11 cellular contexts compared by ENCODE assay signal in the genomic region with DNA sequence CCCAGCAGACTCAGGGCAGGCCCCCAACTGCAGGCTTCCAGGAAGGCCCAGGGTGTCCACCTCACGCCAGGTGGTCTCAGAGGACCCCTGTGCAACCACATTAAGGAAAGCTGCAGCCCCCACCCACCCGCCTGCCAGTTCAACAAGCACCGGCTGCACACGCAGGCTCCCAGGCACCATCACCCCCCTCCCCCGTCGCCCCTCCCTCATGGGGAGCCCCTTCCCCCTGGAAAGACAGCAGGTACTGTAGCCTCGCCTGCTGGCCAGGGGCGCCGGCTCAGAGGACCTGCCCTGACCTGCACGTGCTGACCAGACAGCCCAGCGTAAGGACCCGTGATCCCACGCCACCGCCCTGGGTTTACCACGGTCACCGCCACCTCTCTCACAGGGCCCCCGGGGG. TPM values are rescaled to one million over a fixed set of nuclear protein-coding genes. Genes with fewer than 3 reads are reported as not detected.
A peak's percentile ranks its signal among the peaks of the same experiment; 100 is the strongest.
DNase-seq lines count a peak whose midpoint lies in the region; ATAC-seq and TF ChIP-seq lines count a peak whose summit lies in the region.
"Not testable (repeated sequence)": the region's sequence is repeated elsewhere in the genome, so short reads cannot be mapped to it uniquely, and the experiment has no call there.
"Had no signal": no experiment of that assay in that cellular context is flagged by ENCODE, and none has a peak within 500 bp of the region (broad histone marks: within the 10 kb centered on the region; RNA-seq: fewer than 3 reads in every experiment).

No MANE protein-coding gene starts in this region.

- not testable (repeated sequence) for H3K36me3 ChIP-seq in BLaER1; RWPE2 (ENCODE audit: low read depth); left ventricle myocardium inferior; ovary; thoracic aorta

- H3K36me3 Mint-ChIP-seq in activated naive CD8-positive, alpha-beta T cell treated with anti-CD3 and anti-CD28 coated beads, Interleukin-2, amount 10 ng/mL, durations not matched to agents 7 days and 5 days, result not testable (repeated sequence)

- H3K4me1 ChIP-seq in BLaER1 (peaks cover 56% of the 10 kb centered on the region), left ventricle myocardium inferior (peaks cover 33% of the 10 kb centered on the region), ovary (ENCODE audit: insufficient read depth) (peaks cover 12% of the 10 kb centered on the region)
- H3K4me1 ChIP-seq in RWPE2 (ENCODE audit: insufficient read depth, poor library complexity, severe bottlenecking); thoracic aorta (ENCODE audit: control insufficient read depth in 1 of 2, low read depth in 2 of 2): not testable (repeated sequence)

- not testable (repeated sequence) for TF ChIP-seq CTCF in RWPE2 (IDR thresholded peaks at IDR 0.05; ENCODE audit: poor library complexity, severe bottlenecking); left ventricle myocardium inferior (IDR thresholded peaks at IDR 0.05; ENCODE audit: borderline replicate concordance); ovary (IDR thresholded peaks at IDR 0.05); thoracic aorta (IDR thresholded peaks at IDR 0.05)

- not testable (repeated sequence) for TF ChIP-seq POLR2A in ovary (IDR thresholded peaks at IDR 0.05)

- not testable (repeated sequence) for TF ChIP-seq EP300 in ovary (IDR thresholded peaks at IDR 0.05)

- H4K20me1 ChIP-seq in BLaER1, result peaks cover 16% of the 10 kb centered on the region; the same call in 1 of the 2 replicates

- DNase-seq in RWPE2 (ENCODE audit: low spot score), result peak; percentile 89
- peak; percentile 30 for DNase-seq in activated CD8-positive, alpha-beta memory T cell treated with anti-CD3 and anti-CD28 coated beads, Interleukin-2, amount 50 U/mL, for 4 hours
- peak; percentile 48 for DNase-seq in activated naive CD8-positive, alpha-beta T cell treated with anti-CD3 and anti-CD28 coated beads, Interleukin-2, amount 10 ng/mL, durations not matched to agents 7 days and 5 days
- DNase-seq in left ventricle myocardium inferior; thoracic aorta (ENCODE audit: low spot score): not testable (repeated sequence)
- peak in 3 of 5 donors; percentile 48 to 67 (median 65) for DNase-seq in ovary

- peak; percentile 7 for ATAC-seq in GM19397 (IDR thresholded peaks at IDR 0.05; ENCODE audit: unreplicated experiment)
- ATAC-seq in RWPE2 (ENCODE audit: low read depth); activated naive CD8-positive, alpha-beta T cell treated with anti-CD3 and anti-CD28 coated beads, Interleukin-2, amount 10 ng/mL, durations not matched to agents 7 days and 5 days (ENCODE audit: low read depth); thoracic aorta (ENCODE audit: insufficient number of reproducible peaks, low FRiP score, low read depth): not testable (repeated sequence)

- not testable (repeated sequence) for H3K9me3 Mint-ChIP-seq in activated naive CD8-positive, alpha-beta T cell treated with anti-CD3 and anti-CD28 coated beads, Interleukin-2, amount 10 ng/mL, durations not matched to agents 7 days and 5 days

- intact Hi-C loops in left ventricle myocardium inferior (cut with micrococcal nuclease), result not testable (repeated sequence)
- intact Hi-C loops in ovary (cut with DNase I), result loop anchor here in 1 of 4 donors (10.0 kb wide), 1 partner anchor 106 kb away; a partner anchor contains a TSS

- 36 to 100% (median 69%) methylated on average over 2 to 16 of the region's 17 CpGs for WGBS in ovary, 3 donors

- not testable (repeated sequence) for H3K27me3 ChIP-seq in BLaER1; RWPE2 (ENCODE audit: insufficient read depth, poor library complexity, severe bottlenecking); left ventricle myocardium inferior (ENCODE audit: low read depth); ovary; thoracic aorta (replicated peaks; ENCODE audit: insufficient read depth)

- H3K4me3 ChIP-seq in BLaER1 (0 out of 2 replicates have a peak overlapping the region, but pooled peaks have one; percentile 3), left ventricle myocardium inferior (peak overlapping the region; percentile 74), thoracic aorta (peak overlapping the region; percentile 38)
- H3K4me3 ChIP-seq in RWPE2 (ENCODE audit: severe bottlenecking); ovary: not testable (repeated sequence)

- peak overlapping the region; percentile 79 for H3K27ac Mint-ChIP-seq in activated naive CD8-positive, alpha-beta T cell treated with anti-CD3 and anti-CD28 coated beads, Interleukin-2, amount 10 ng/mL, durations not matched to agents 7 days and 5 days

- not testable (repeated sequence) for H3K9ac ChIP-seq in BLaER1

- not testable (repeated sequence) for H3K9me3 ChIP-seq in BLaER1; RWPE2 (ENCODE audit: severe bottlenecking); left ventricle myocardium inferior (replicated peaks); ovary; thoracic aorta

- POLR2A ChIA-PET in activated naive CD8-positive, alpha-beta T cell treated with anti-CD3 and anti-CD28 coated beads, Interleukin-2, amount 10 ng/mL, durations not matched to agents 7 days and 5 days (lab: Charles Lee), result interaction anchor here (0.6 to 5.5 kb wide), 9 partner anchors 9 to 224 kb away, joined by 3 to 109 read pairs (median 10); a partner anchor contains a TSS

- H3K27me3 Mint-ChIP-seq in activated naive CD8-positive, alpha-beta T cell treated with anti-CD3 and anti-CD28 coated beads, Interleukin-2, amount 10 ng/mL, durations not matched to agents 7 days and 5 days, result not testable (repeated sequence)

- H3K27ac ChIP-seq in BLaER1 (peak overlapping the region; percentile 68; the same call in 1 of the 2 replicates), left ventricle myocardium inferior (replicated peaks) (peak overlapping the region; percentile 97)
- H3K27ac ChIP-seq in RWPE2 (ENCODE audit: poor library complexity, severe bottlenecking); ovary; thoracic aorta: not testable (repeated sequence)

- H3K4me2 ChIP-seq in BLaER1, result peak overlapping the region; percentile 80

- H3K4me3 Mint-ChIP-seq in activated naive CD8-positive, alpha-beta T cell treated with anti-CD3 and anti-CD28 coated beads, Interleukin-2, amount 10 ng/mL, durations not matched to agents 7 days and 5 days, result peak overlapping the region; percentile 94

- peaks cover 31% of the 10 kb centered on the region for H3K4me1 Mint-ChIP-seq in activated naive CD8-positive, alpha-beta T cell treated with anti-CD3 and anti-CD28 coated beads, Interleukin-2, amount 10 ng/mL, durations not matched to agents 7 days and 5 days

RNA-seq across cellular contexts. Expression of a gene that starts 12.5 kb away (rescaled TPM):
- 10 to 100 TPM; 42.1 to 45.6 TPM for total RNA-seq in activated naive CD8-positive, alpha-beta T cell treated with anti-CD3 and anti-CD28 coated beads, Interleukin-2, amount 10 ng/mL, durations not matched to agents 7 days and 5 days
- total RNA-seq in left ventricle myocardium inferior, result 4.6 TPM
- total RNA-seq in ovary, result 10 to 100 TPM; 17.3 to 91.1 (median 58.7) TPM
- polyA plus RNA-seq in ovary, result 10 to 100 TPM in 1 of 2 donors, 1 to 10 TPM in 1; 7.4 to 62.1 TPM
- total RNA-seq in thoracic aorta, result 10 to 100 TPM; 14.4 to 17.8 TPM

RNA-seq across cellular contexts. Expression of a gene that starts 13.8 kb away (rescaled TPM):
- 10 to 100 TPM; 20.5 to 21.6 TPM for total RNA-seq in activated naive CD8-positive, alpha-beta T cell treated with anti-CD3 and anti-CD28 coated beads, Interleukin-2, amount 10 ng/mL, durations not matched to agents 7 days and 5 days
- total RNA-seq in left ventricle myocardium inferior, result 5.3 TPM
- total RNA-seq in ovary, result 10 to 100 TPM in 3 of 7 donors, 1 to 10 TPM in 4; 9.1 to 14.7 (median 9.7) TPM
- polyA plus RNA-seq in ovary, result 1 to 10 TPM; 4.1 to 8.6 TPM
- 10 to 100 TPM; 10.0 to 14.7 TPM for total RNA-seq in thoracic aorta

RNA-seq across cellular contexts. Expression of a gene that starts 17.4 kb away (rescaled TPM):
- 10 to 100 TPM; 41.3 to 41.5 TPM for total RNA-seq in activated naive CD8-positive, alpha-beta T cell treated with anti-CD3 and anti-CD28 coated beads, Interleukin-2, amount 10 ng/mL, durations not matched to agents 7 days and 5 days
- 9.6 TPM for total RNA-seq in left ventricle myocardium inferior
- 10 to 100 TPM; 17.0 to 44.2 (median 24.1) TPM for total RNA-seq in ovary
- 10 to 100 TPM in 1 of 2 donors, 1 to 10 TPM in 1; 6.2 to 11.9 TPM for polyA plus RNA-seq in ovary
- total RNA-seq in thoracic aorta, result 100 to 1,000 TPM in 1 of 2 donors, 10 to 100 TPM in 1; 37.8 to 114 TPM

RNA-seq across cellular contexts. Expression of a gene that starts 55.8 kb away (rescaled TPM):
- total RNA-seq in activated naive CD8-positive, alpha-beta T cell treated with anti-CD3 and anti-CD28 coated beads, Interleukin-2, amount 10 ng/mL, durations not matched to agents 7 days and 5 days, result not detected
- total RNA-seq in left ventricle myocardium inferior (0.27 TPM), ovary (1 to 10 TPM; 2.0 to 6.4 (median 4.1) TPM), thoracic aorta (10 to 100 TPM; 32.9 to 98.9 TPM)
- polyA plus RNA-seq in ovary, result 1 to 10 TPM in 1 of 2 donors, not detected in 1; 7.0 TPM
- total RNA-seq: activated naive CD4-positive, alpha-beta T cell treated with anti-CD3 and anti-CD28 coated beads, Interleukin-2, amount 50 U/mL, for 72 hours; G401; WTC11 had no signal
